ENCODE assay signal across 1 cellular context in genomic region chr12:51172515-51173431, GRCh38.
TF ChIP-seq lines count a peak whose summit lies in the region.

TSS of gene TFCP2 (minus strand) at chr12:51173135. CDS start at chr12:51172422, 713 bp downstream.

TF ChIP-seq in HEK293, 187 proteins besides CTCF, POLR2A, EP300 and RAD21 (continued from another document and continues in another):
- TF ChIP-seq ZBTB10 (tag by site-specific recombination; IDR thresholded peaks at IDR 0.05): peak; percentile 72; the same call in 1 of the 2 replicates
- TF ChIP-seq ZNF10 (tag by site-specific recombination; IDR thresholded peaks at IDR 0.05): no peak
- peak; percentile 100 for TF ChIP-seq BCL11B (tag by site-specific recombination; IDR thresholded peaks at IDR 0.05; ENCODE audit: low read depth)
- no peak for TF ChIP-seq BCL6B (tag by site-specific recombination; IDR thresholded peaks at IDR 0.05)
- no peak for TF ChIP-seq ZNF157 (tag by site-specific recombination; IDR thresholded peaks at IDR 0.05)
- TF ChIP-seq ZNF792 (tag by site-specific recombination; IDR thresholded peaks at IDR 0.05): no peak
- TF ChIP-seq KLF9 (tag by site-specific recombination; IDR thresholded peaks at IDR 0.05; ENCODE audit: low read depth): peak; percentile 72; the same call in 1 of the 2 replicates
- TF ChIP-seq ZNF76 (tag by site-specific recombination; IDR thresholded peaks at IDR 0.05; ENCODE audit: borderline replicate concordance, low read depth): peak; percentile 68; the same call in 1 of the 2 replicates
- TF ChIP-seq HOXD13 (CRISPR knock-in tag; IDR thresholded peaks at IDR 0.05; ENCODE audit: borderline replicate concordance): peak; percentile 53; the same call in 1 of the 2 replicates
- TF ChIP-seq ZNF280D (tag by site-specific recombination; IDR thresholded peaks at IDR 0.05): peak; percentile 82; the same call in 1 of the 2 replicates
- no peak for TF ChIP-seq ZNF624 (tag by site-specific recombination; IDR thresholded peaks at IDR 0.05)
- no peak for TF ChIP-seq ZNF555 (tag by site-specific recombination; conservative IDR thresholded peaks at IDR 0.05)
- TF ChIP-seq KLF10 (tag by site-specific recombination; IDR thresholded peaks at IDR 0.05): 0 out of 2 replicates have a peak, but pooled peaks have one; percentile 31
- TF ChIP-seq ZNF623 (tag by site-specific recombination; IDR thresholded peaks at IDR 0.05): no peak
- no peak for TF ChIP-seq ZNF146 (tag by site-specific recombination; IDR thresholded peaks at IDR 0.05)
- peak; percentile 100 for TF ChIP-seq ZNF580 (tag by site-specific recombination; IDR thresholded peaks at IDR 0.05)
- TF ChIP-seq PRDM6 (tag by site-specific recombination; IDR thresholded peaks at IDR 0.05): no peak; the same call in 1 of the 2 replicates
- no peak for TF ChIP-seq ZNF529 (tag by site-specific recombination; IDR thresholded peaks at IDR 0.05; ENCODE audit: insufficient replicate concordance)
- TF ChIP-seq KLF8 (tag by site-specific recombination; IDR thresholded peaks at IDR 0.05): peak; percentile 89
- TF ChIP-seq ZNF585B (tag by site-specific recombination; IDR thresholded peaks at IDR 0.05): no peak
- TF ChIP-seq ZNF391 (tag by site-specific recombination; IDR thresholded peaks at IDR 0.05; ENCODE audit: borderline replicate concordance, low read depth): peak; percentile 78; the same call in 1 of the 2 replicates
- no peak for TF ChIP-seq ZNF510 (tag by site-specific recombination; IDR thresholded peaks at IDR 0.05; ENCODE audit: insufficient replicate concordance)
- TF ChIP-seq OVOL3 (tag by site-specific recombination; IDR thresholded peaks at IDR 0.05): peak; percentile 88; the same call in 1 of the 2 replicates
- peak; percentile 87 for TF ChIP-seq EGR2 (tag by site-specific recombination; IDR thresholded peaks at IDR 0.05; ENCODE audit: low read depth)
- TF ChIP-seq ZNF202 (tag by site-specific recombination; IDR thresholded peaks at IDR 0.05; ENCODE audit: borderline replicate concordance): no peak
- peak; percentile 79 for TF ChIP-seq ZNF843 (tag by site-specific recombination; IDR thresholded peaks at IDR 0.05)
- TF ChIP-seq ZNF2 (tag by site-specific recombination; IDR thresholded peaks at IDR 0.05): peak; percentile 93
- no peak for TF ChIP-seq ZNF560 (tag by site-specific recombination; IDR thresholded peaks at IDR 0.05; ENCODE audit: borderline replicate concordance)
- TF ChIP-seq IKZF3 (tag by site-specific recombination; IDR thresholded peaks at IDR 0.05): no peak; the same call in 1 of the 2 replicates
- no peak for TF ChIP-seq ZFP3 (tag by site-specific recombination; IDR thresholded peaks at IDR 0.05; ENCODE audit: low read depth)
- TF ChIP-seq ZNF223 (tag by site-specific recombination; IDR thresholded peaks at IDR 0.05): no peak
- TF ChIP-seq ZNF513 (tag by site-specific recombination; IDR thresholded peaks at IDR 0.05): no peak
- TF ChIP-seq ZNF660 (tag by site-specific recombination; IDR thresholded peaks at IDR 0.05): peak; percentile 16; the same call in 1 of the 2 replicates
- TF ChIP-seq ZNF426 (tag by site-specific recombination; IDR thresholded peaks at IDR 0.05): no peak
- TF ChIP-seq KLF16 (tag by site-specific recombination; IDR thresholded peaks at IDR 0.05): peak; percentile 89
- no peak for TF ChIP-seq ZNF677 (tag by site-specific recombination; IDR thresholded peaks at IDR 0.05)
- TF ChIP-seq ZNF132 (tag by site-specific recombination; IDR thresholded peaks at IDR 0.05; ENCODE audit: borderline replicate concordance): no peak
- no peak for TF ChIP-seq HOXC10 (CRISPR knock-in tag; IDR thresholded peaks at IDR 0.05)
- TF ChIP-seq HOXA7 (CRISPR knock-in tag; IDR thresholded peaks at IDR 0.05; ENCODE audit: borderline replicate concordance): no peak
- TF ChIP-seq ZNF704 (tag by site-specific recombination; IDR thresholded peaks at IDR 0.05): no peak
- no peak for TF ChIP-seq RBAK (tag by site-specific recombination; IDR thresholded peaks at IDR 0.05)
- no peak for TF ChIP-seq ZNF311 (tag by site-specific recombination; IDR thresholded peaks at IDR 0.05; ENCODE audit: borderline replicate concordance)
- no peak for TF ChIP-seq ZNF621 (tag by site-specific recombination; IDR thresholded peaks at IDR 0.05)
- TF ChIP-seq ZNF558 (tag by site-specific recombination; IDR thresholded peaks at IDR 0.05): no peak
- peak; percentile 98 for TF ChIP-seq ZNF366 (tag by site-specific recombination; conservative IDR thresholded peaks at IDR 0.05)
- no peak for TF ChIP-seq ZNF701 (tag by site-specific recombination; IDR thresholded peaks at IDR 0.05)
- no peak for TF ChIP-seq ZNF148 (tag by site-specific recombination; IDR thresholded peaks at IDR 0.05; ENCODE audit: borderline replicate concordance)
- no peak for TF ChIP-seq ZNF274 (IDR thresholded peaks at IDR 0.05; ENCODE audit: low read length)
- TF ChIP-seq ZNF274 (tag by site-specific recombination; IDR thresholded peaks at IDR 0.05; ENCODE audit: borderline replicate concordance): no peak
- TF ChIP-seq YY2 (tag by site-specific recombination; IDR thresholded peaks at IDR 0.05): peak; percentile 90
- TF ChIP-seq ZNF639 (tag by site-specific recombination; IDR thresholded peaks at IDR 0.05): peak; percentile 86
- TF ChIP-seq ZBTB7A (tag by site-specific recombination; IDR thresholded peaks at IDR 0.05; ENCODE audit: low read depth): peak; percentile 40
- TF ChIP-seq ZNF423 (tag by site-specific recombination; IDR thresholded peaks at IDR 0.05): no peak
- no peak for TF ChIP-seq TCF7L2 (IDR thresholded peaks at IDR 0.05; ENCODE audit: borderline replicate concordance, low read depth, low read length)
- no peak for TF ChIP-seq ZNF521 (tag by site-specific recombination; IDR thresholded peaks at IDR 0.05)
- no peak for TF ChIP-seq ZNF350 (tag by site-specific recombination; IDR thresholded peaks at IDR 0.05)
- TF ChIP-seq ZNF658 (tag by site-specific recombination; IDR thresholded peaks at IDR 0.05): no peak
